21 cellular contexts compared by ENCODE assay signal in genomic region chr9:122364783-122365150, GRCh38. TPM values are rescaled to one million over a fixed set of nuclear protein-coding genes. Genes with fewer than 3 reads are reported as not detected.
A peak's percentile ranks its signal among the peaks of the same experiment; 100 is the strongest.
DNase-seq lines count a peak whose midpoint lies in the region; ATAC-seq and TF ChIP-seq lines count a peak whose summit lies in the region.
"Had no signal": no experiment of that assay in that cellular context is flagged by ENCODE, and none has a peak within 500 bp of the region (broad histone marks: within the 10 kb centered on the region; RNA-seq: fewer than 3 reads in every experiment).

No MANE protein-coding gene starts in this region.

- H3K36me3 ChIP-seq in esophagus (ENCODE audit: control insufficient read depth in 2 of 2, insufficient read depth in 2 of 2, low read length in 1 of 2) (no peaks in the 10 kb centered on the region), right atrium auricular region (no peaks in the 10 kb centered on the region)

- H3K9me3 ChIP-seq in esophagus (ENCODE audit: control insufficient read depth in 2 of 2, insufficient read depth in 1 of 2, low read depth in 1 of 2, low read length in 1 of 2) (no peaks in the 10 kb centered on the region), right atrium auricular region (no peaks in the 10 kb centered on the region)

- H3K4me1 ChIP-seq in esophagus (ENCODE audit: control insufficient read depth in 2 of 2, insufficient read depth in 2 of 2, low read length in 1 of 2) (peaks cover 7 to 23% of the 10 kb centered on the region in 2 donors), right atrium auricular region (no peaks in the 10 kb centered on the region)

- DNase-seq in GM04503 (ENCODE audit: low read depth) (peak; percentile 73), right atrium auricular region (ENCODE audit: low spot score) (peak; percentile 87), stromal cell of bone marrow (ENCODE audit: low read depth) (peak; percentile 46), NCI-H2171 (lab: John Stamatoyannopoulos, UW) (no peak), dorsolateral prefrontal cortex (no peak)
- no peak for DNase-seq in central memory CD4-positive, alpha-beta T cell
- DNase-seq: activated CD4-positive, alpha-beta T cell treated with anti-CD3 and anti-CD28 coated beads for 4 hours; activated naive CD8-positive, alpha-beta T cell treated with anti-CD3 and anti-CD28 coated beads, Interleukin-2, amount 50 U/mL, for 24 hours; caudate nucleus; erythroblast; hypothalamus; Kasumi-1; NCI-H1092; NCI-H526; stimulated activated CD8-positive, alpha-beta memory T cell treated with anti-CD3 and anti-CD28 coated beads, Interleukin-4, amount 100 ng/mL, for 48 hours; substantia nigra had no signal

- WGBS in esophagus, 2 donors = 51 to 66% methylated on average over 10 of the region's 10 CpGs

- H3K27ac ChIP-seq in esophagus (ENCODE audit: low read depth in 2 of 2, low read length in 1 of 2) (peak overlapping the region; percentile 73 to 79), right atrium auricular region (peak overlapping the region in 1 of 2 donors; percentile 27), dorsolateral prefrontal cortex (no peak overlapping the region)
- H3K27ac ChIP-seq: parathyroid adenoma had no signal

- intact Hi-C loops in dorsolateral prefrontal cortex (cut with DNase I) = loop anchor here in 1 of 2 donors (10.0 kb wide), 1 partner anchor 440 kb away; the partner anchor contains the start of gene OR1K1

- TF ChIP-seq CTCF in right atrium auricular region (IDR thresholded peaks at IDR 0.05) = no peak
- no peak for TF ChIP-seq CTCF in dorsolateral prefrontal cortex (IDR thresholded peaks at IDR 0.05 in 54 of 56, conservative IDR thresholded peaks at IDR 0.05 in 2 of 56; ENCODE audit: low read depth in 1 of 56, partially characterized antibody in 56 of 56)

- ATAC-seq in GM19463 (IDR thresholded peaks at IDR 0.05; ENCODE audit: unreplicated experiment) = no peak
- ATAC-seq: activated naive CD8-positive, alpha-beta T cell treated with anti-CD3 and anti-CD28 coated beads, Interleukin-2, amount 50 U/mL, for 24 hours; GM23338; natural killer cell treated with Interleukin-12 subunit alpha and Interleukin-12 subunit beta and Interleukin-15 and Interleukin-18, amount 100 ng/mL, for 72 hours had no signal

- no peaks in the 10 kb centered on the region for H3K27me3 ChIP-seq in esophagus (ENCODE audit: control insufficient read depth in 1 of 2, insufficient read depth in 2 of 2, low read length in 2 of 2)
- H3K27me3 ChIP-seq in right atrium auricular region = no peaks in the 10 kb centered on the region
- no peaks in the 10 kb centered on the region for H3K27me3 ChIP-seq in dorsolateral prefrontal cortex

- H3K4me3 ChIP-seq in esophagus (ENCODE audit: low read depth in 1 of 2, low read length in 2 of 2) = no peak overlapping the region
- H3K4me3 ChIP-seq in right atrium auricular region = no peak overlapping the region
- no peak overlapping the region for H3K4me3 ChIP-seq in dorsolateral prefrontal cortex
- H3K4me3 ChIP-seq: GM23338 had no signal

RNA-seq across cellular contexts. Expression of gene PTGS1, which starts 6.1 kb away (rescaled TPM):
- 10 to 100 TPM in 1 of 2 donors, 1 to 10 TPM in 1; 6.8 to 20.3 TPM for polyA plus RNA-seq in esophagus
- total RNA-seq in right atrium auricular region = 10 to 100 TPM; 14.6 to 46.0 TPM
- total RNA-seq in dorsolateral prefrontal cortex = 10 to 100 TPM in 4 of 120 experiments, 1 to 10 TPM in 116; 1.4 to 17.8 (median 4.7) TPM

Comparison
In these comparisons a context has a peak if more than half of its experiments do, and no peak if none do; other contexts are left out.
1. DNase-seq: peak in GM04503 (single experiment), right atrium auricular region (single experiment) and stromal cell of bone marrow (single experiment); none in NCI-H2171 (single experiment), central memory CD4-positive, alpha-beta T cell (single experiment) and dorsolateral prefrontal cortex (0 of 10).
2. H3K27ac ChIP-seq: peak in esophagus (2 of 2); none in dorsolateral prefrontal cortex (0 of 59).